8 cellular contexts compared by ENCODE assay signal in the genomic region with DNA sequence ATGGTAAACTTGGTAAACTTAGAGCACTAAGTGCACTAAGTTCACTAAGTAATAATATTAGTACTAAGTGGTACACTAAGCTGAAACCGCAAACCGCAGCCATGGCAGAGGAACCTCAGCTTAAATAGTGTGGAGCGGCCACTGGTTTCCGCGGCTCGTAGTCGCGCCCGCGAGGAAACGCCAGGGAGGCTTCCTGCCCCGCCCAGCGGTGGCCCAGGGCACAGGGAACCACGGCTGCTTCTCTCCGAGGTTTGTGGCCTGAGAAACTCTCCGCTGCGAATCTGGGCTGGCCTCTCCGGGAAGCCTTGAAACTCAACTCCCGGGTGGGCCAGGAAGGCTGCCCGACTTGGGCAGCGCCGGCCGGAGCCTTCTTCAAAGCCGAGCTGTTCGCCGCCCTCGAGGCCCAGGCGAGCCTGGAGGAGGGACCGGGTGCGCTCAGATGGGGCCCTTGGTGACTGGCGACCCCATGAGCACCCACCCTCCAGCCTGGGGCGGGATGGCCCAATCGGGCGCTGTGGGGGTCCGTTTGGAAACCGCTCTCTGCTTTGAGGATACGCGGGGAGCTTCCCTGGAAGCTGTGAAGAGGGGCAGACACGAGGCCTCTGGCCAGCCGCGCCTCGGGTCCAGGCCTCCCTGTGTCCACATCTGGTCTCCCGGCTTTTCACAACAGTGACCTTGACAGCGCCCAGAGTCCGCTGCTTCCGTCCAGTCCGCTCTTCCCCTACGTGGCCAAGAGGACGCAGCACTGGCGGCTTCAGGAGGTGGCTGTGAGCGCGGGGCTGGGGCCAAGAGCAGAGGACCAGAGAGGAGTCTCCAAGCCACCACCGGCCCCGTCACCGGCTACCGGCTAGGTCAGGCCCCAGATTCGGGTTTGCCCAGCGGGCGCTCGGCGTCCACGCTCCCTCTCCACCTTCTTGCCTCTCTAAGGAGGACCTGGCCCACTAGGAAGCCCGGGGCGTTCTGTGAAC. TPM values are rescaled to one million over a fixed set of nuclear protein-coding genes. Genes with fewer than 3 reads are reported as not detected.
DNase-seq lines count a peak whose midpoint lies in the region; ATAC-seq and TF ChIP-seq lines count a peak whose summit lies in the region.

No MANE protein-coding gene starts in this region.

- H3K27ac ChIP-seq in IMR-90 (ENCODE audit: insufficient read depth, low read length), result no peak overlapping the region

- TF ChIP-seq RAD21 in IMR-90 (IDR thresholded peaks at IDR 0.05; ENCODE audit: low read length), result no peak

- H3K56ac ChIP-seq in IMR-90 (ENCODE audit: extremely low read depth, insufficient read depth, low read length), result no peak overlapping the region

- H3K9me3 Mint-ChIP-seq in endothelial cell (ENCODE audit: unreplicated experiment), result no peaks in the 10 kb centered on the region

- H3K18ac ChIP-seq in IMR-90 (ENCODE audit: low read depth, low read length), result no peak overlapping the region

- POLR2A ChIA-PET in IMR-90 (lab: Charles Lee; ENCODE audit: unreplicated experiment), result no interaction called here

- H2BK20ac ChIP-seq in IMR-90 (ENCODE audit: low read depth, low read length), result no peak overlapping the region

- no peak overlapping the region for H3K9ac ChIP-seq in IMR-90 (ENCODE audit: low read depth, low read length)

- H3K9me3 ChIP-seq in IMR-90 (ENCODE audit: control insufficient read depth, insufficient read depth, low read length), result peaks cover 10% of the 10 kb centered on the region

- no peak overlapping the region for H3K27ac Mint-ChIP-seq in endothelial cell (ENCODE audit: unreplicated experiment)

- no peak overlapping the region for H3K14ac ChIP-seq in IMR-90 (replicated peaks; ENCODE audit: low read depth, low read length)

- H4K20me1 ChIP-seq in IMR-90 (ENCODE audit: insufficient read depth, low read length), result peaks cover 20% of the 10 kb centered on the region; the same call in 1 of the 2 replicates

- no peak overlapping the region for H3K4ac ChIP-seq in IMR-90 (ENCODE audit: low read depth, low read length)

- no peak overlapping the region for H3K4me3 ChIP-seq in IMR-90 (ENCODE audit: insufficient read depth, low read depth, low read length)
- no peak overlapping the region for H3K4me3 ChIP-seq in fibroblast of mammary gland (ENCODE audit: control insufficient read depth, low read depth, low read length)

- H2BK120ac ChIP-seq in IMR-90 (ENCODE audit: low read depth, low read length), result no peak overlapping the region

- H3K23ac ChIP-seq in IMR-90 (ENCODE audit: low read depth, low read length), result no peak overlapping the region

- peak; percentile 72 for ATAC-seq in IMR-90 (ENCODE audit: low read depth)
- no peak for ATAC-seq in GM18519 (IDR thresholded peaks at IDR 0.05; ENCODE audit: low FRiP score, unreplicated experiment)
- no peak for ATAC-seq in HG03196 (IDR thresholded peaks at IDR 0.05; ENCODE audit: unreplicated experiment)

- no peak overlapping the region for H4K8ac ChIP-seq in IMR-90 (ENCODE audit: low read depth in 2 of 2, low read length in 2 of 2)

- intact Hi-C loops in IMR-90 (cut with micrococcal nuclease), result no loop called here

- 10% methylated on average over 35 of the region's 64 CpGs; no CpG with 5 or more reads in 1 of the 2 experiments for WGBS in IMR-90 (ENCODE audit: extremely low coverage in 2 of 2, insufficient read length in 1 of 2), 2 experiments

- in situ Hi-C loops in IMR-90 (cut with MboI; ENCODE audit: low sequenced_read_pairs), result no loop called here

- H3K36me3 Mint-ChIP-seq in endothelial cell (ENCODE audit: low read depth, unreplicated experiment), result no peaks in the 10 kb centered on the region

- H3K4me2 ChIP-seq in IMR-90 (ENCODE audit: low read depth, low read length), result peak overlapping the region; percentile 78

- BruUV-seq in IMR-90 (replicated peaks; lab: Mats Ljungman, UMichigan), result no TSS peak

- no peak for TF ChIP-seq POLR2A in IMR-90 (IDR thresholded peaks at IDR 0.05; ENCODE audit: low read depth, low read length)

- DNase-seq in IMR-90 (peak; percentile 50), fibroblast of mammary gland (ENCODE audit: low read depth) (peak; percentile 37), endothelial cell (ENCODE audit: low spot score) (no peak), NCI-H345 (lab: John Stamatoyannopoulos, UW) (no peak)
- DNase-seq in activated CD4-positive, alpha-beta T cell treated with anti-CD3 and anti-CD28 coated beads for 48 hours, result peak; percentile 74
- peak; percentile 54 for DNase-seq in stimulated activated CD4-positive, alpha-beta T cell treated with anti-CD3 and anti-CD28 coated beads, Interleukin-4, amount 100 ng/mL, for 24 hours

- no peaks in the 10 kb centered on the region for H3K36me3 ChIP-seq in IMR-90 (ENCODE audit: control insufficient read depth, insufficient read depth, low read length)

- no peaks in the 10 kb centered on the region for H3K79me1 ChIP-seq in IMR-90 (ENCODE audit: low read depth in 1 of 2, low read length in 2 of 2)

- H2BK15ac ChIP-seq in IMR-90 (ENCODE audit: low read depth, low read length), result no peak overlapping the region

- H3K27me3 ChIP-seq in IMR-90 (ENCODE audit: control insufficient read depth, insufficient read depth, low read length), result peaks cover 81% of the 10 kb centered on the region

- H3K4me1 Mint-ChIP-seq in endothelial cell (ENCODE audit: unreplicated experiment), result peaks cover 14% of the 10 kb centered on the region

- H3K4me1 ChIP-seq in IMR-90 (ENCODE audit: control insufficient read depth, insufficient read depth, low read length), result peaks cover 3% of the 10 kb centered on the region

- peak overlapping the region; percentile 58 for H2AFZ ChIP-seq in IMR-90 (replicated peaks; ENCODE audit: low read length, poor library complexity)

- H3K9me1 ChIP-seq in IMR-90 (ENCODE audit: insufficient read depth, low read length), result no peaks in the 10 kb centered on the region; the same call in 1 of the 2 replicates

- no peak overlapping the region for H3K4me3 Mint-ChIP-seq in endothelial cell (ENCODE audit: unreplicated experiment)

- dilution Hi-C loops in IMR-90 (cut with HindIII; ENCODE audit: low sequenced_read_pairs, unreplicated experiment), result no loop called here

- no peak overlapping the region for H4K91ac ChIP-seq in IMR-90 (ENCODE audit: insufficient read depth, low read depth, low read length)

- TF ChIP-seq CTCF in IMR-90 (conservative IDR thresholded peaks at IDR 0.05; ENCODE audit: low read depth, low read length) (no peak), fibroblast of mammary gland (conservative IDR thresholded peaks at IDR 0.05; ENCODE audit: control insufficient read depth, insufficient read depth, low read depth, low read length) (no peak), endothelial cell (IDR thresholded peaks at IDR 0.05; ENCODE audit: unreplicated experiment) (no peak)

- CTCF ChIA-PET in IMR-90 (lab: Yijun Ruan, JAX), result interaction anchor here (0.5 to 2.0 kb wide), 2 partner anchors 11 to 210 kb away, joined by 6 to 10 read pairs; no protein-coding TSS in a partner anchor

- no peak overlapping the region for H2BK5ac ChIP-seq in IMR-90 (ENCODE audit: low read depth, low read length, poor library complexity, severe bottlenecking)

- H3K27me3 Mint-ChIP-seq in endothelial cell (ENCODE audit: unreplicated experiment), result peaks cover 32% of the 10 kb centered on the region

- no peak overlapping the region for H4K5ac ChIP-seq in IMR-90 (ENCODE audit: low read depth, low read length)

- no peak overlapping the region for H2AK9ac ChIP-seq in IMR-90 (replicated peaks; ENCODE audit: low read depth, low read length, poor library complexity)

- no peak overlapping the region for H2AK5ac ChIP-seq in IMR-90 (ENCODE audit: low read depth, low read length)

TF ChIP-seq in IMR-90, 13 proteins besides CTCF, POLR2A, EP300 and RAD21:
- TF ChIP-seq CEBPB (IDR thresholded peaks at IDR 0.05; ENCODE audit: low read depth, low read length), result no peak
- TF ChIP-seq, protein P1, sequence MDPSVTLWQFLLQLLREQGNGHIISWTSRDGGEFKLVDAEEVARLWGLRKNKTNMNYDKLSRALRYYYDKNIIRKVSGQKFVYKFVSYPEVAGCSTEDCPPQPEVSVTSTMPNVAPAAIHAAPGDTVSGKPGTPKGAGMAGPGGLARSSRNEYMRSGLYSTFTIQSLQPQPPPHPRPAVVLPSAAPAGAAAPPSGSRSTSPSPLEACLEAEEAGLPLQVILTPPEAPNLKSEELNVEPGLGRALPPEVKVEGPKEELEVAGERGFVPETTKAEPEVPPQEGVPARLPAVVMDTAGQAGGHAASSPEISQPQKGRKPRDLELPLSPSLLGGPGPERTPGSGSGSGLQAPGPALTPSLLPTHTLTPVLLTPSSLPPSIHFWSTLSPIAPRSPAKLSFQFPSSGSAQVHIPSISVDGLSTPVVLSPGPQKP (IDR thresholded peaks at IDR 0.05; ENCODE audit: borderline replicate concordance, low read depth, low read length), result no peak
- TF ChIP-seq FOS (IDR thresholded peaks at IDR 0.05; ENCODE audit: low read depth, low read length), result no peak
- no peak for TF ChIP-seq MAZ (IDR thresholded peaks at IDR 0.05; ENCODE audit: borderline replicate concordance, low read depth, low read length)
- TF ChIP-seq RCOR1 (IDR thresholded peaks at IDR 0.05; ENCODE audit: insufficient replicate concordance, low read length), result no peak
- no peak for TF ChIP-seq CHD1 (IDR thresholded peaks at IDR 0.05; ENCODE audit: low read depth, low read length)
- TF ChIP-seq MAFK (IDR thresholded peaks at IDR 0.05; ENCODE audit: low read depth, low read length), result no peak
TF ChIP-seq in IMR-90: peak in this region for 0.

RNA-seq across cellular contexts. Expression of a gene that starts 25.4 kb away (rescaled TPM):
- total RNA-seq in IMR-90 (2012; rRNA removed) (84.8 and 85.8 TPM in 2 replicates), endothelial cell (ENCODE audit: unreplicated experiment) (274 TPM)
- 83.6 and 91.4 TPM in 2 replicates for polyA plus RNA-seq in IMR-90 (2012; rRNA removed)
- 104 and 106 TPM in 2 replicates for polyA plus RNA-seq in IMR-90 (2012; cell fraction: cytosol; rRNA removed)
- 84.7 and 103 TPM in 2 replicates for polyA plus RNA-seq in IMR-90 (2012; cell fraction: nucleus; rRNA removed; ENCODE audit: low replicate concordance)

Comparison
In these comparisons a context has a peak if more than half of its experiments do, and no peak if none do; other contexts are left out.
1. DNase-seq: peak in IMR-90 (single experiment), activated CD4-positive, alpha-beta T cell treated with anti-CD3 and anti-CD28 coated beads for 48 hours (single experiment), fibroblast of mammary gland (single experiment) and stimulated activated CD4-positive, alpha-beta T cell treated with anti-CD3 and anti-CD28 coated beads, Interleukin-4, amount 100 ng/mL, for 24 hours (single experiment); none in endothelial cell (single experiment) and NCI-H345 (single experiment).